Comparison of ENCODE assay signal across 1 cellular context in genomic region chr2:120938132-120938771, GRCh38.
TF ChIP-seq lines count a peak whose summit lies in the region.

No MANE protein-coding gene starts in this region.

TF ChIP-seq in K562, 482 proteins besides CTCF, POLR2A, EP300 and RAD21 (continued from another document):
- no peak for TF ChIP-seq E2F8 (IDR thresholded peaks at IDR 0.05; ENCODE audit: low read depth, partially characterized antibody)
- TF ChIP-seq NCOR1 (IDR thresholded peaks at IDR 0.05) = peak; percentile 69
- peak; percentile 55; the same call in 1 of the 2 replicates for TF ChIP-seq KLF16 (IDR thresholded peaks at IDR 0.05)
- peak; percentile 84; the same call in 1 of the 2 replicates for TF ChIP-seq SOX6 (IDR thresholded peaks at IDR 0.05)
- TF ChIP-seq ARID1B (IDR thresholded peaks at IDR 0.05) = peak; percentile 91
- peak in 1 of 2 experiments; percentile 69; a peak in 2 of 4 replicates for TF ChIP-seq HDAC1 (IDR thresholded peaks at IDR 0.05)
- TF ChIP-seq REST (CRISPR knock-in tag; IDR thresholded peaks at IDR 0.05; ENCODE audit: low read depth) = no peak
- TF ChIP-seq CTBP1 (IDR thresholded peaks at IDR 0.05; ENCODE audit: borderline replicate concordance) = peak; percentile 77; the same call in 1 of the 2 replicates
- TF ChIP-seq HMGN3 (IDR thresholded peaks at IDR 0.05; ENCODE audit: borderline replicate concordance, extremely low read depth, insufficient read length, low read depth, low read length) = peak; percentile 18
- 0 out of 4 replicates have a peak, but pooled peaks of 1 of the 2 experiments have one; percentile 6 for TF ChIP-seq TEAD1 (CRISPR knock-in tag; IDR thresholded peaks at IDR 0.05)
- peak; percentile 71; the same call in 1 of the 2 replicates for TF ChIP-seq MTA1 (IDR thresholded peaks at IDR 0.05; ENCODE audit: borderline replicate concordance)
- 0 out of 2 replicates have a peak, but pooled peaks have one; percentile 20 for TF ChIP-seq MYNN (IDR thresholded peaks at IDR 0.05)
- TF ChIP-seq MYNN (CRISPR knock-in tag; IDR thresholded peaks at IDR 0.05) = no peak
- peak in 1 of 2 experiments; percentile 66; a peak in 2 of 4 replicates for TF ChIP-seq RCOR1 (IDR thresholded peaks at IDR 0.05; ENCODE audit: borderline replicate concordance in 1 of 2, low read depth in 2 of 2, low read length in 2 of 2)
- TF ChIP-seq FOXK2 (conservative IDR thresholded peaks at IDR 0.05 in 1 of 2, IDR thresholded peaks at IDR 0.05 in 1 of 2; ENCODE audit: low read depth in 2 of 2) = peak in 1 of 2 experiments; percentile 37; a peak in 1 of 4 replicates
- no peak for TF ChIP-seq ZNF175 (CRISPR knock-in tag; IDR thresholded peaks at IDR 0.05; ENCODE audit: low read depth)
- peak; percentile 66 for TF ChIP-seq FOSL1 (tag; conservative IDR thresholded peaks at IDR 0.05)
- no peak for TF ChIP-seq E4F1 (CRISPR knock-in tag; IDR thresholded peaks at IDR 0.05; ENCODE audit: borderline replicate concordance)
- TF ChIP-seq MTA2 (IDR thresholded peaks at IDR 0.05; ENCODE audit: low read depth) = peak; percentile 54
- TF ChIP-seq BCOR (IDR thresholded peaks at IDR 0.05) = 0 out of 2 replicates have a peak, but pooled peaks have one; percentile 17
- TF ChIP-seq ZNF75A (CRISPR knock-in tag; IDR thresholded peaks at IDR 0.05) = no peak
- TF ChIP-seq TAL1 (IDR thresholded peaks at IDR 0.05) = peak; percentile 74
- TF ChIP-seq FOXP1 (CRISPR knock-in tag; IDR thresholded peaks at IDR 0.05) = no peak
- TF ChIP-seq ATF4 (CRISPR knock-in tag; IDR thresholded peaks at IDR 0.05) = peak; percentile 26; the same call in 1 of the 2 replicates
- no peak for TF ChIP-seq CREB3 (tag; conservative IDR thresholded peaks at IDR 0.05; ENCODE audit: low read depth)
- peak; percentile 58; the same call in 1 of the 2 replicates for TF ChIP-seq ZNF644 (tag; IDR thresholded peaks at IDR 0.05; ENCODE audit: low read depth)
- TF ChIP-seq ZFPM2 (CRISPR knock-in tag; IDR thresholded peaks at IDR 0.05) = no peak
- no peak for TF ChIP-seq PTBP1 (IDR thresholded peaks at IDR 0.05; ENCODE audit: low read depth, low read length)
- no peak for TF ChIP-seq DMBX1 (CRISPR knock-in tag; IDR thresholded peaks at IDR 0.05; ENCODE audit: borderline replicate concordance)
- no peak for TF ChIP-seq MLX (CRISPR knock-in tag; conservative IDR thresholded peaks at IDR 0.05)
- TF ChIP-seq LEF1 (IDR thresholded peaks at IDR 0.05) = peak; percentile 34; the same call in 1 of the 2 replicates
- peak; percentile 33; the same call in 1 of the 2 replicates for TF ChIP-seq ADNP (tag; IDR thresholded peaks at IDR 0.05)
- TF ChIP-seq NFXL1 (CRISPR knock-in tag; IDR thresholded peaks at IDR 0.05) = no peak
- no peak for TF ChIP-seq STAT5A (IDR thresholded peaks at IDR 0.05; ENCODE audit: borderline replicate concordance, low read length)
- TF ChIP-seq BRF2 (IDR thresholded peaks at IDR 0.05; ENCODE audit: borderline replicate concordance, insufficient read depth, insufficient read length) = no peak
- peak; percentile 86 for TF ChIP-seq CBFA2T3 (IDR thresholded peaks at IDR 0.05)
- TF ChIP-seq FOXJ2 (tag; IDR thresholded peaks at IDR 0.05) = no peak
- no peak for TF ChIP-seq NR0B1 (IDR thresholded peaks at IDR 0.05; ENCODE audit: partially characterized antibody)
- TF ChIP-seq TEAD2 (tag; IDR thresholded peaks at IDR 0.05) = no peak
- peak; percentile 75 for TF ChIP-seq TEAD4 (IDR thresholded peaks at IDR 0.05; ENCODE audit: low read length)
- TF ChIP-seq TEAD4 (CRISPR knock-in tag; IDR thresholded peaks at IDR 0.05; ENCODE audit: borderline replicate concordance) = no peak
